In genomic region chr13:113485545-113485944, GRCh38 we compare ENCODE assay signal across 2 cellular contexts.
TF ChIP-seq lines count a peak whose summit lies in the region.

No MANE protein-coding gene starts in this region.

TF ChIP-seq in SK-N-SH, 30 proteins besides CTCF, POLR2A, EP300 and RAD21:
- TF ChIP-seq RCOR1 (IDR thresholded peaks at IDR 0.05; ENCODE audit: low read length): peak; percentile 99
- TF ChIP-seq MXI1 (IDR thresholded peaks at IDR 0.05; ENCODE audit: low read depth, low read length): peak; percentile 34; the same call in 1 of the 2 replicates
- peak; percentile 58 for TF ChIP-seq CHD2 (IDR thresholded peaks at IDR 0.05; ENCODE audit: low read length, partially characterized antibody)
- TF ChIP-seq, protein P1, sequence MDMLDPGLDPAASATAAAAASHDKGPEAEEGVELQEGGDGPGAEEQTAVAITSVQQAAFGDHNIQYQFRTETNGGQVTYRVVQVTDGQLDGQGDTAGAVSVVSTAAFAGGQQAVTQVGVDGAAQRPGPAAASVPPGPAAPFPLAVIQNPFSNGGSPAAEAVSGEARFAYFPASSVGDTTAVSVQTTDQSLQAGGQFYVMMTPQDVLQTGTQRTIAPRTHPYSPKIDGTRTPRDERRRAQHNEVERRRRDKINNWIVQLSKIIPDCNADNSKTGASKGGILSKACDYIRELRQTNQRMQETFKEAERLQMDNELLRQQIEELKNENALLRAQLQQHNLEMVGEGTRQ (IDR thresholded peaks at IDR 0.05; ENCODE audit: borderline replicate concordance, low read depth, low read length): no peak
- TF ChIP-seq TCF12 (IDR thresholded peaks at IDR 0.05): peak; percentile 30; the same call in 1 of the 2 replicates

TF ChIP-seq in HepG2, 621 proteins besides CTCF, POLR2A, EP300 and RAD21:
- TF ChIP-seq RERE (CRISPR knock-in tag; IDR thresholded peaks at IDR 0.05; ENCODE audit: low read depth) (no peak), CENPT (CRISPR knock-in tag; IDR thresholded peaks at IDR 0.05; ENCODE audit: low read depth) (no peak), GABPB1 (CRISPR knock-in tag; IDR thresholded peaks at IDR 0.05) (no peak), YEATS4 (CRISPR knock-in tag; IDR thresholded peaks at IDR 0.05; ENCODE audit: borderline replicate concordance) (no peak), CBFB (CRISPR knock-in tag; IDR thresholded peaks at IDR 0.05) (no peak), MTF1 (CRISPR knock-in tag; IDR thresholded peaks at IDR 0.05) (no peak), KLF16 (CRISPR knock-in tag; IDR thresholded peaks at IDR 0.05) (no peak), NFKB2 (CRISPR knock-in tag; IDR thresholded peaks at IDR 0.05; ENCODE audit: borderline replicate concordance) (no peak), EZH2 (conservative IDR thresholded peaks at IDR 0.05; ENCODE audit: low read depth, low read length) (no peak), CHCHD3 (CRISPR knock-in tag; IDR thresholded peaks at IDR 0.05) (no peak), ZNF775 (CRISPR knock-in tag; IDR thresholded peaks at IDR 0.05; ENCODE audit: borderline replicate concordance) (no peak), GATAD2A (CRISPR knock-in tag; IDR thresholded peaks at IDR 0.05) (no peak), BRD4 (CRISPR knock-in tag; IDR thresholded peaks at IDR 0.05) (no peak), ZNF136 (CRISPR knock-in tag; IDR thresholded peaks at IDR 0.05; ENCODE audit: low read depth) (no peak), RXRB (CRISPR knock-in tag; IDR thresholded peaks at IDR 0.05; ENCODE audit: borderline replicate concordance) (no peak)
- TF ChIP-seq, protein P2, sequence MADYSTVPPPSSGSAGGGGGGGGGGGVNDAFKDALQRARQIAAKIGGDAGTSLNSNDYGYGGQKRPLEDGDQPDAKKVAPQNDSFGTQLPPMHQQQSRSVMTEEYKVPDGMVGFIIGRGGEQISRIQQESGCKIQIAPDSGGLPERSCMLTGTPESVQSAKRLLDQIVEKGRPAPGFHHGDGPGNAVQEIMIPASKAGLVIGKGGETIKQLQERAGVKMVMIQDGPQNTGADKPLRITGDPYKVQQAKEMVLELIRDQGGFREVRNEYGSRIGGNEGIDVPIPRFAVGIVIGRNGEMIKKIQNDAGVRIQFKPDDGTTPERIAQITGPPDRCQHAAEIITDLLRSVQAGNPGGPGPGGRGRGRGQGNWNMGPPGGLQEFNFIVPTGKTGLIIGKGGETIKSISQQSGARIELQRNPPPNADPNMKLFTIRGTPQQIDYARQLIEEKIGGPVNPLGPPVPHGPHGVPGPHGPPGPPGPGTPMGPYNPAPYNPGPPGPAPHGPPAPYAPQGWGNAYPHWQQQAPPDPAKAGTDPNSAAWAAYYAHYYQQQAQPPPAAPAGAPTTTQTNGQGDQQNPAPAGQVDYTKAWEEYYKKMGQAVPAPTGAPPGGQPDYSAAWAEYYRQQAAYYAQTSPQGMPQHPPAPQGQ (CRISPR knock-in tag; IDR thresholded peaks at IDR 0.05; ENCODE audit: borderline replicate concordance): no peak
- TF ChIP-seq, protein P3, sequence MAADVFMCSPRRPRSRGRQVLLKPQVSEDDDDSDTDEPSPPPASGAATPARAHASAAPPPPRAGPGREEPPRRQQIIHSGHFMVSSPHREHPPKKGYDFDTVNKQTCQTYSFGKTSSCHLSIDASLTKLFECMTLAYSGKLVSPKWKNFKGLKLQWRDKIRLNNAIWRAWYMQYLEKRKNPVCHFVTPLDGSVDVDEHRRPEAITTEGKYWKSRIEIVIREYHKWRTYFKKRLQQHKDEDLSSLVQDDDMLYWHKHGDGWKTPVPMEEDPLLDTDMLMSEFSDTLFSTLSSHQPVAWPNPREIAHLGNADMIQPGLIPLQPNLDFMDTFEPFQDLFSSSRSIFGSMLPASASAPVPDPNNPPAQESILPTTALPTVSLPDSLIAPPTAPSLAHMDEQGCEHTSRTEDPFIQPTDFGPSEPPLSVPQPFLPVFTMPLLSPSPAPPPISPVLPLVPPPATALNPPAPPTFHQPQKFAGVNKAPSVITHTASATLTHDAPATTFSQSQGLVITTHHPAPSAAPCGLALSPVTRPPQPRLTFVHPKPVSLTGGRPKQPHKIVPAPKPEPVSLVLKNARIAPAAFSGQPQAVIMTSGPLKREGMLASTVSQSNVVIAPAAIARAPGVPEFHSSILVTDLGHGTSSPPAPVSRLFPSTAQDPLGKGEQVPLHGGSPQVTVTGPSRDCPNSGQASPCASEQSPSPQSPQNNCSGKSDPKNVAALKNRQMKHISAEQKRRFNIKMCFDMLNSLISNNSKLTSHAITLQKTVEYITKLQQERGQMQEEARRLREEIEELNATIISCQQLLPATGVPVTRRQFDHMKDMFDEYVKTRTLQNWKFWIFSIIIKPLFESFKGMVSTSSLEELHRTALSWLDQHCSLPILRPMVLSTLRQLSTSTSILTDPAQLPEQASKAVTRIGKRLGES (CRISPR knock-in tag; IDR thresholded peaks at IDR 0.05; ENCODE audit: borderline replicate concordance): no peak
- TF ChIP-seq, protein P4, sequence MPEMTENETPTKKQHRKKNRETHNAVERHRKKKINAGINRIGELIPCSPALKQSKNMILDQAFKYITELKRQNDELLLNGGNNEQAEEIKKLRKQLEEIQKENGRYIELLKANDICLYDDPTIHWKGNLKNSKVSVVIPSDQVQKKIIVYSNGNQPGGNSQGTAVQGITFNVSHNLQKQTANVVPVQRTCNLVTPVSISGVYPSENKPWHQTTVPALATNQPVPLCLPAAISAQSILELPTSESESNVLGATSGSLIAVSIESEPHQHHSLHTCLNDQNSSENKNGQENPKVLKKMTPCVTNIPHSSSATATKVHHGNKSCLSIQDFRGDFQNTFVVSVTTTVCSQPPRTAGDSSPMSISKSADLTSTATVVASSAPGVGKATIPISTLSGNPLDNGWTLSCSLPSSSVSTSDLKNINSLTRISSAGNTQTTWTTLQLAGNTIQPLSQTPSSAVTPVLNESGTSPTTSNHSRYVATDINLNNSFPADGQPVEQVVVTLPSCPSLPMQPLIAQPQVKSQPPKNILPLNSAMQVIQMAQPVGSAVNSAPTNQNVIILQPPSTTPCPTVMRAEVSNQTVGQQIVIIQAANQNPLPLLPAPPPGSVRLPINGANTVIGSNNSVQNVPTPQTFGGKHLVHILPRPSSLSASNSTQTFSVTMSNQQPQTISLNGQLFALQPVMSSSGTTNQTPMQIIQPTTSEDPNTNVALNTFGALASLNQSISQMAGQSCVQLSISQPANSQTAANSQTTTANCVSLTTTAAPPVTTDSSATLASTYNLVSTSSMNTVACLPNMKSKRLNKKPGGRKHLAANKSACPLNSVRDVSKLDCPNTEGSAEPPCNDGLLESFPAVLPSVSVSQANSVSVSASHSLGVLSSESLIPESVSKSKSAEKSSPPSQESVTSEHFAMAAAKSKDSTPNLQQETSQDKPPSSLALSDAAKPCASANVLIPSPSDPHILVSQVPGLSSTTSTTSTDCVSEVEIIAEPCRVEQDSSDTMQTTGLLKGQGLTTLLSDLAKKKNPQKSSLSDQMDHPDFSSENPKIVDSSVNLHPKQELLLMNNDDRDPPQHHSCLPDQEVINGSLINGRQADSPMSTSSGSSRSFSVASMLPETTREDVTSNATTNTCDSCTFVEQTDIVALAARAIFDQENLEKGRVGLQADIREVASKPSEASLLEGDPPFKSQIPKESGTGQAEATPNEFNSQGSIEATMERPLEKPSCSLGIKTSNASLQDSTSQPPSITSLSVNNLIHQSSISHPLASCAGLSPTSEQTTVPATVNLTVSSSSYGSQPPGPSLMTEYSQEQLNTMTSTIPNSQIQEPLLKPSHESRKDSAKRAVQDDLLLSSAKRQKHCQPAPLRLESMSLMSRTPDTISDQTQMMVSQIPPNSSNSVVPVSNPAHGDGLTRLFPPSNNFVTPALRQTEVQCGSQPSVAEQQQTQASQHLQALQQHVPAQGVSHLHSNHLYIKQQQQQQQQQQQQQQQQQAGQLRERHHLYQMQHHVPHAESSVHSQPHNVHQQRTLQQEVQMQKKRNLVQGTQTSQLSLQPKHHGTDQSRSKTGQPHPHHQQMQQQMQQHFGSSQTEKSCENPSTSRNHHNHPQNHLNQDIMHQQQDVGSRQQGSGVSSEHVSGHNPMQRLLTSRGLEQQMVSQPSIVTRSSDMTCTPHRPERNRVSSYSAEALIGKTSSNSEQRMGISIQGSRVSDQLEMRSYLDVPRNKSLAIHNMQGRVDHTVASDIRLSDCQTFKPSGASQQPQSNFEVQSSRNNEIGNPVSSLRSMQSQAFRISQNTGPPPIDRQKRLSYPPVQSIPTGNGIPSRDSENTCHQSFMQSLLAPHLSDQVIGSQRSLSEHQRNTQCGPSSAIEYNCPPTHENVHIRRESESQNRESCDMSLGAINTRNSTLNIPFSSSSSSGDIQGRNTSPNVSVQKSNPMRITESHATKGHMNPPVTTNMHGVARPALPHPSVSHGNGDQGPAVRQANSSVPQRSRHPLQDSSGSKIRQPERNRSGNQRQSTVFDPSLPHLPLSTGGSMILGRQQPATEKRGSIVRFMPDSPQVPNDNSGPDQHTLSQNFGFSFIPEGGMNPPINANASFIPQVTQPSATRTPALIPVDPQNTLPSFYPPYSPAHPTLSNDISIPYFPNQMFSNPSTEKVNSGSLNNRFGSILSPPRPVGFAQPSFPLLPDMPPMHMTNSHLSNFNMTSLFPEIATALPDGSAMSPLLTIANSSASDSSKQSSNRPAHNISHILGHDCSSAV (CRISPR knock-in tag; IDR thresholded peaks at IDR 0.05; ENCODE audit: borderline replicate concordance): no peak
